9 cellular contexts compared by ENCODE assay signal in the genomic region with DNA sequence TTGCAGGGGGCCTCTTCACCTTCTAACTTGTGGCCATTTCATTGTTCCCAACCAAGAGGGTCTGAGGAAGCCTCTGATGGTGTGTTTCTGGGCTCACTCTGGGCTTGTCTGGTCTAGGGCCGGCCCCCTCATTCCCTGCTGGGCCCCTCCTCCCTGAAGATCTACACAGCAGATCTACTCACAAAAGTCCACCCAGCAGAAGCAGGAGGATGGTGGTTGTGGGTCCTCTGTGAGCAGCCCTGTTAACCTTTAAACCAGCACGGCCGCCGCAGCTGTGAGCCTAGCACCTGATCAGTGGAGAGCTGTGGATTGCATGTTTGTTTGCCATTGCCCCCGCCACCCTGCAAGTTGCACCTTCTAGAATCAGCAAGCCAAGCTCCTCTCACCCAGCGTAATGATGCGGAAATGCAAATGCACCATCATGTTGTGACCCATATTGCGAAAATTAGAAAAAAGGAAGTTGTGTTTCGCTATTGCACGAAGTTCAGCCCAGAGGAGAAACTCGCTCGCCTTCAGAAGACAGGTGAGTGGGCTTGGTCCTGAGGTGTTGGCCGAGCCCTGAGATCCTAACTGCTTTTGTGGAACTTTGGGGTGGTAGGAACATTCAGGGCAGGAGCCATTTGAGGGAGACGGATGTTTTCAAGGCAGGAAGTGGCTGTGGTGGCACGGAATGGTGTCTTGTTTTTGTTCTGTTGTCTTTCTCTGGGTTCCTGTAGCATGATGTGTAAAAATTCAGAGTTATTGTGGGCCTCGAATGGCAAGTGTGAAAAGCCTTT. TPM values are rescaled to one million over a fixed set of nuclear protein-coding genes. Genes with fewer than 3 reads are reported as not detected.
DNase-seq lines count a peak whose midpoint lies in the region; ATAC-seq and TF ChIP-seq lines count a peak whose summit lies in the region.
"Had no signal": no experiment of that assay in that cellular context is flagged by ENCODE, and none has a peak within 500 bp of the region (broad histone marks: within the 10 kb centered on the region; RNA-seq: fewer than 3 reads in every experiment).

No MANE protein-coding gene starts in this region.

- no peaks in the 10 kb centered on the region for H3K9me3 Mint-ChIP-seq in neural crest cell

- peaks cover 66% of the 10 kb centered on the region for H3K4me1 Mint-ChIP-seq in T-helper 17 cell
- H3K4me1 Mint-ChIP-seq in neural crest cell = peaks cover 24% of the 10 kb centered on the region

- peak; percentile 76 for ATAC-seq in GM19023 (IDR thresholded peaks at IDR 0.05; ENCODE audit: unreplicated experiment)
- peak; percentile 78 for ATAC-seq in HG03095 (IDR thresholded peaks at IDR 0.05; ENCODE audit: unreplicated experiment)
- peak; percentile 82 for ATAC-seq in T-helper 17 cell
- ATAC-seq in aorta (ENCODE audit: low FRiP score) = peak; percentile 31

- H3K9me3 ChIP-seq in T-helper 17 cell (ENCODE audit: control insufficient read depth, low read length, poor library complexity, severe bottlenecking) (no peaks in the 10 kb centered on the region), adrenal gland (replicated peaks in 1 of 3) (no peaks in the 10 kb centered on the region), aorta (ENCODE audit: control insufficient read depth, low read length) (peaks cover 4% of the 10 kb centered on the region)

- H3K27ac ChIP-seq in adrenal gland = peak overlapping the region in 3 of 5 donors; percentile 8 to 57 (median 47)
- no peak overlapping the region for H3K27ac ChIP-seq in aorta (ENCODE audit: low read depth in 1 of 2, low read length in 2 of 2)

- H3K4me3 ChIP-seq in adrenal gland = peak overlapping the region in 1 of 4 donors; percentile 45
- H3K4me3 ChIP-seq in aorta (ENCODE audit: low read length in 2 of 2) = no peak overlapping the region

- no peaks in the 10 kb centered on the region for H3K4me1 ChIP-seq in adrenal gland (replicated peaks in 1 of 2)
- no peaks in the 10 kb centered on the region for H3K4me1 ChIP-seq in aorta (ENCODE audit: control insufficient read depth in 1 of 2, insufficient read depth in 2 of 2, low read length in 2 of 2)

- TF ChIP-seq CTCF in adrenal gland (IDR thresholded peaks at IDR 0.05) (no peak), neural crest cell (conservative IDR thresholded peaks at IDR 0.05) (no peak)

- H3K36me3 ChIP-seq in adrenal gland (replicated peaks in 1 of 2) = no peaks in the 10 kb centered on the region
- H3K36me3 ChIP-seq in aorta (ENCODE audit: control insufficient read depth in 1 of 2, insufficient read depth in 2 of 2, low read length in 1 of 2) = no peaks in the 10 kb centered on the region

- H3K4me3 Mint-ChIP-seq in T-helper 17 cell (peak overlapping the region; percentile 98), neural crest cell (no peak overlapping the region)

- H3K27me3 ChIP-seq in adrenal gland = no peaks in the 10 kb centered on the region
- H3K27me3 ChIP-seq in aorta (ENCODE audit: control insufficient read depth in 1 of 2, insufficient read depth in 2 of 2, low read length in 1 of 2) = no peaks in the 10 kb centered on the region

- H3K36me3 Mint-ChIP-seq in T-helper 17 cell (ENCODE audit: low read depth) (peaks cover 18% of the 10 kb centered on the region), neural crest cell (ENCODE audit: low read depth) (no peaks in the 10 kb centered on the region)

- no peak for TF ChIP-seq POLR2A in adrenal gland (IDR thresholded peaks at IDR 0.05)

- WGBS in adrenal gland, 4 donors = 70 to 77% (median 70%) methylated on average over 13 to 16 of the region's 16 CpGs
- 83% methylated on average over 16 of the region's 16 CpGs for WGBS in aorta, 2 donors

- H3K27ac Mint-ChIP-seq in T-helper 17 cell (peak overlapping the region; percentile 100), neural crest cell (ENCODE audit: unreplicated experiment) (peak overlapping the region; percentile 89)

- H3K27me3 Mint-ChIP-seq in T-helper 17 cell (no peaks in the 10 kb centered on the region), neural crest cell (ENCODE audit: low read depth) (no peaks in the 10 kb centered on the region)

- peak; percentile 38 to 62 (median 55) for DNase-seq in T-helper 17 cell
- peak in 2 of 7 donors; percentile 25 to 32 for DNase-seq in adrenal gland
- no peak for DNase-seq in neural crest cell (ENCODE audit: low read depth, low spot score)
- DNase-seq in aorta = peak in 1 of 2 donors; percentile 64
- no peak for DNase-seq in OCI-M2 (lab: John Stamatoyannopoulos, UW; ENCODE audit: unreplicated experiment)
- no peak for DNase-seq in iPS-NIHi7 (ENCODE audit: extremely low spot score)

- intact Hi-C loops in adrenal gland (cut with DNase I) = no loop called here
- intact Hi-C loops in aorta (cut with DNase I) = no loop called here

RNA-seq across cellular contexts. Expression of a gene that starts 16.7 kb away (rescaled TPM):
- total RNA-seq in T-helper 17 cell (100 to 1,000 TPM; 142 to 160 TPM), adrenal gland (1 to 10 TPM; 4.4 to 7.6 (median 7.0) TPM), neural crest cell (3.7 and 4.1 TPM in 2 replicates), aorta (10 to 100 TPM in 1 of 2 donors, 1 to 10 TPM in 1; 8.6 to 13.4 TPM)
- polyA plus RNA-seq in adrenal gland (1 to 10 TPM in 2 of 3 donors, under 1 TPM in 1; 0.92 to 5.6 (median 3.7) TPM), aorta (1 to 10 TPM in 1 of 2 donors, under 1 TPM in 1; 0.69 to 3.0 TPM)
- total RNA-seq: RPMI7951 had no signal

Comparison
In these comparisons a context has a peak if more than half of its experiments do, and no peak if none do; other contexts are left out.
1. ATAC-seq: peak in every context shown above with its lines; median percentile 82 in T-helper 17 cell; 78 in HG03095; 76 in GM19023; 31 in aorta.
2. DNase-seq: peak in T-helper 17 cell (3 of 3); none in neural crest cell (single experiment), OCI-M2 (single experiment) and iPS-NIHi7 (single experiment).
3. H3K27ac ChIP-seq: peak in adrenal gland (3 of 5); none in aorta (0 of 2).
4. RNA of a gene that starts 16.7 kb away (total RNA-seq): 142 to 160 TPM in T-helper 17 cell; 8.6 to 13.4 TPM in aorta, 4.4 to 7.6 TPM in adrenal gland and 3.7 to 4.1 TPM in neural crest cell; every median in the first group is over 4 times any median in the second.